11 cellular contexts compared by ENCODE assay signal in genomic region chr19:8525401-8525684, GRCh38. TPM values are rescaled to one million over a fixed set of nuclear protein-coding genes. Genes with fewer than 3 reads are reported as not detected.
A peak's percentile ranks its signal among the peaks of the same experiment; 100 is the strongest.
DNase-seq lines count a peak whose midpoint lies in the region; ATAC-seq and TF ChIP-seq lines count a peak whose summit lies in the region.
"Had no signal": no experiment of that assay in that cellular context is flagged by ENCODE, and none has a peak within 500 bp of the region (broad histone marks: within the 10 kb centered on the region; RNA-seq: fewer than 3 reads in every experiment).

No MANE protein-coding gene starts in this region.

- intact Hi-C loops in adrenal gland (cut with DNase I), result no loop called here

- TF ChIP-seq POLR2A in adrenal gland (IDR thresholded peaks at IDR 0.05) (peak in 1 of 2 donors; percentile 49), GM18505 (IDR thresholded peaks at IDR 0.05; ENCODE audit: borderline replicate concordance, extremely low read depth, insufficient read depth, insufficient read length) (no peak)

- H3K9me3 ChIP-seq in adrenal gland (replicated peaks in 1 of 3), result no peaks in the 10 kb centered on the region
- H3K9me3 ChIP-seq in iPS-18a (ENCODE audit: control insufficient read depth, low read depth, low read length), result no peaks in the 10 kb centered on the region

- peak overlapping the region; percentile 23 for H3K9ac ChIP-seq in iPS-18a (ENCODE audit: low read length)

- DNase-seq in adrenal gland, result no peak
- no peak for DNase-seq in skeletal muscle cell (ENCODE audit: low read depth)
- DNase-seq in stimulated activated effector memory CD8-positive, alpha-beta T cell treated with anti-CD3 and anti-CD28 coated beads, Interleukin-12 subunit alpha, Interleukin-12 subunit beta, amount 100 ng/mL, for 72 hours (ENCODE audit: low spot score in 2 of 2), result no peak
- no peak for DNase-seq in NCI-H2107 treated with DMSO at 0.1 percent for 48 hours (lab: John Stamatoyannopoulos, UW; ENCODE audit: unreplicated experiment)
- DNase-seq: SIG-M5 had no signal

- H3K9me3 Mint-ChIP-seq in stimulated activated effector memory CD8-positive, alpha-beta T cell treated with anti-CD3 and anti-CD28 coated beads, Interleukin-12 subunit alpha, Interleukin-12 subunit beta, amount 100 ng/mL, for 72 hours, result no peaks in the 10 kb centered on the region
- H3K9me3 Mint-ChIP-seq: activated T-helper 1 cell treated with anti-CD3 and anti-CD28 coated beads, Interleukin-12 subunit alpha, Interleukin-12 subunit beta, Interleukin-2, Interleukin-4 antibody, amounts not matched to agents 30 ng/mL and 10 ng/mL and 1 ng/mL, durations not matched to agents 14 hours and 24 hours and 36 hours had no signal

- H3K27ac ChIP-seq in adrenal gland (peak overlapping the region; percentile 55 to 87 (median 75)), iPS-18a (ENCODE audit: low read length) (peak overlapping the region; percentile 35)

- no peaks in the 10 kb centered on the region for H3K27me3 ChIP-seq in adrenal gland
- peaks cover 7% of the 10 kb centered on the region for H3K27me3 ChIP-seq in iPS-18a (ENCODE audit: control insufficient read depth, insufficient read depth, low read length)

- peak; percentile 22 for TF ChIP-seq CTCF in GM12873 (IDR thresholded peaks at IDR 0.05; ENCODE audit: insufficient read depth, low read depth, low read length, missing control alignments)
- peak in 3 of 6 experiments; percentile 3 to 11 (median 10) for TF ChIP-seq CTCF in adrenal gland (IDR thresholded peaks at IDR 0.05)

- H3K4me1 ChIP-seq in adrenal gland (replicated peaks in 1 of 2), result peaks cover 0 to 6% of the 10 kb centered on the region in 2 donors
- H3K4me1 ChIP-seq in iPS-18a (ENCODE audit: control insufficient read depth, low read depth, low read length), result peaks cover 3% of the 10 kb centered on the region

- H3K4me3 ChIP-seq in adrenal gland (peak overlapping the region in 2 of 4 donors; percentile 32 to 79), iPS-18a (ENCODE audit: low read length) (peak overlapping the region; percentile 7), skeletal muscle cell (ENCODE audit: low read depth, low read length) (peak overlapping the region; percentile 42)

- peaks cover 0 to 8% of the 10 kb centered on the region in 2 donors for H3K36me3 ChIP-seq in adrenal gland (replicated peaks in 1 of 2)
- no peaks in the 10 kb centered on the region for H3K36me3 ChIP-seq in iPS-18a (ENCODE audit: control insufficient read depth, low read depth, low read length)

- no peak overlapping the region for H3K27ac Mint-ChIP-seq in stimulated activated effector memory CD8-positive, alpha-beta T cell treated with anti-CD3 and anti-CD28 coated beads, Interleukin-12 subunit alpha, Interleukin-12 subunit beta, amount 100 ng/mL, for 72 hours
- H3K27ac Mint-ChIP-seq: activated T-helper 1 cell treated with anti-CD3 and anti-CD28 coated beads, Interleukin-12 subunit alpha, Interleukin-12 subunit beta, Interleukin-2, Interleukin-4 antibody, amounts not matched to agents 30 ng/mL and 10 ng/mL and 1 ng/mL, durations not matched to agents 14 hours and 24 hours and 36 hours had no signal

- WGBS in adrenal gland, 4 donors, result 7 to 25% (median 19%) methylated on average over 12 to 15 of the region's 15 CpGs

- no peaks in the 10 kb centered on the region for H3K36me3 Mint-ChIP-seq in stimulated activated effector memory CD8-positive, alpha-beta T cell treated with anti-CD3 and anti-CD28 coated beads, Interleukin-12 subunit alpha, Interleukin-12 subunit beta, amount 100 ng/mL, for 72 hours

- ATAC-seq in stimulated activated effector memory CD8-positive, alpha-beta T cell treated with anti-CD3 and anti-CD28 coated beads, Interleukin-12 subunit alpha, Interleukin-12 subunit beta, amount 100 ng/mL, for 72 hours, result no peak
- ATAC-seq in HG02885 (IDR thresholded peaks at IDR 0.05; ENCODE audit: poor library complexity, unreplicated experiment) (no peak), GM18505 (IDR thresholded peaks at IDR 0.05; ENCODE audit: unreplicated experiment) (no peak)

- no peak overlapping the region for H3K4me3 Mint-ChIP-seq in stimulated activated effector memory CD8-positive, alpha-beta T cell treated with anti-CD3 and anti-CD28 coated beads, Interleukin-12 subunit alpha, Interleukin-12 subunit beta, amount 100 ng/mL, for 72 hours
- H3K4me3 Mint-ChIP-seq: activated T-helper 1 cell treated with anti-CD3 and anti-CD28 coated beads, Interleukin-12 subunit alpha, Interleukin-12 subunit beta, Interleukin-2, Interleukin-4 antibody, amounts not matched to agents 30 ng/mL and 10 ng/mL and 1 ng/mL, durations not matched to agents 14 hours and 24 hours and 36 hours had no signal

- peaks cover 10% of the 10 kb centered on the region for H3K4me1 Mint-ChIP-seq in stimulated activated effector memory CD8-positive, alpha-beta T cell treated with anti-CD3 and anti-CD28 coated beads, Interleukin-12 subunit alpha, Interleukin-12 subunit beta, amount 100 ng/mL, for 72 hours

RNA-seq across cellular contexts. Expression of gene ZNF414, which starts 11.4 kb away (rescaled TPM):
- 10 to 100 TPM; 17.5 to 64.6 (median 25.5) TPM for total RNA-seq in adrenal gland
- polyA plus RNA-seq in adrenal gland, result 100 to 1,000 TPM in 1 of 3 donors, 10 to 100 TPM in 1, 1 to 10 TPM in 1; 5.2 to 103 (median 49.6) TPM

RNA-seq across cellular contexts. Expression of gene PRAM1, which starts 22.9 kb away (rescaled TPM):
- total RNA-seq in adrenal gland, result 1 to 10 TPM in 6 of 8 donors, under 1 TPM in 2; 0.24 to 3.1 (median 2.0) TPM
- polyA plus RNA-seq in adrenal gland, result 10 to 100 TPM in 1 of 3 donors, 1 to 10 TPM in 1, under 1 TPM in 1; 0.20 to 21.4 (median 4.4) TPM
- total RNA-seq: HT1080 had no signal

RNA-seq across cellular contexts. Expression of gene MYO1F, which starts 51.9 kb away (rescaled TPM):
- 10 to 100 TPM; 12.0 to 27.1 (median 22.0) TPM for total RNA-seq in adrenal gland
- polyA plus RNA-seq in adrenal gland, result 10 to 100 TPM in 2 of 3 donors, 1 to 10 TPM in 1; 4.9 to 62.5 (median 11.7) TPM
- total RNA-seq: HT1080 had no signal
